31 cellular contexts compared by ENCODE assay signal in the genomic region with DNA sequence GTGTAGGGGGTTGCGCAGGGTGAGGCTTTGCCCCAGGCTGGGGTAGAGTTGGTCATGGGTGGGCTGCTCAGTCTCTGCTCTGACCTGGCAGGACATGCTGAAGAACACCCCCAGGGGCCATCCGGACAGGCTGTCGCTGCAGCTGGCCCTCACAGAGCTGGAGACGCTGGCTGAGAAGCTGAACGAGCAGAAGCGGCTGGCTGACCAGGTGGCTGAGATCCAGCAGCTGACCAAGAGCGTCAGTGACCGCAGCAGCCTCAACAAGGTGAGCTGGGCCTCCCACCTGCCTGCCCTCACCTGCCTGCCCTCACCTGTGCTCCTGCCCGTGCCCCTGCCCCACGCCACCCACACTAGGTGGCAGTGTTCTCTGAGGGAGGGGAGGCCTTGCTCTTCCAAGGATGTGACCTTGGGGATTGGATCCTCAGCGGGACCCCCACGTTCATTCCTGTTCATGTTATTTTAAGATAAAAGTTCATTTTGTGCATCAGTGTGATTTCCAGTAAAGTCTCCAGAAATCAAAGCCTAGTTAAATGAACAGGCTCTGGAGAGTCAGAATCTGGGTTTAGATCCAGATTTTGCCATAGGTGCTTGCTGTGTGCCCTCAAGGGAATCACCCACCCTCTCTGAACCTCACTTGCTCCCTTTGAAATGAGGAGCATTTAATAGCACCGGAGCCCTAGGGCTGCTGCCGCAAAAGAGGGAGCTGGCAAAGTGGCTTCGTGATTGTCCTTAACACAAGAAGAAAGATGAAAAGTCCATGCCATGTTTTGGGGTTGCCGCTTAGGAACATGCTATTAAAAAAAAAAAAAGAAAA.
DNase-seq lines count a peak whose midpoint lies in the region; ATAC-seq and TF ChIP-seq lines count a peak whose summit lies in the region.
"Had no signal": no experiment of that assay in that cellular context is flagged by ENCODE, and none has a peak within 500 bp of the region (broad histone marks: within the 10 kb centered on the region; RNA-seq: fewer than 3 reads in every experiment).

No MANE protein-coding gene starts in this region.

- no peak overlapping the region for H3K14ac ChIP-seq in neuronal stem cell (ENCODE audit: low read length)

- no CpG with 5 or more reads among the region's 16 CpGs for WGBS in neuronal stem cell (ENCODE audit: extremely low coverage in 2 of 2, insufficient read length in 2 of 2, insufficient replicate concordance in 1 of 2), 2 donors
- WGBS in ovary, 3 donors, result 56 to 70% (median 66%) methylated on average over 16 of the region's 16 CpGs
- 80 to 91% methylated on average over 8 to 14 of the region's 16 CpGs for WGBS in thyroid gland, 2 donors

- H3K36me3 ChIP-seq in HEK293 (ENCODE audit: control insufficient read depth in 2 of 2, insufficient read depth in 1 of 2, low read length in 2 of 2), result peaks cover 0 to 42% of the 10 kb centered on the region in 2 experiments; a peak in 1 of 3 replicates
- peaks cover 30% of the 10 kb centered on the region for H3K36me3 ChIP-seq in WERI-Rb-1
- peaks cover 18 to 92% of the 10 kb centered on the region in 2 donors for H3K36me3 ChIP-seq in neuronal stem cell (replicated peaks in 1 of 2; ENCODE audit: control insufficient read depth in 2 of 2, insufficient read depth in 2 of 2, low read length in 2 of 2)
- H3K36me3 ChIP-seq in ovary, result no peaks in the 10 kb centered on the region
- peaks cover 28 to 52% of the 10 kb centered on the region in 2 donors for H3K36me3 ChIP-seq in thyroid gland

- H3K4me3 ChIP-seq in HEK293 (ENCODE audit: low read depth, low read length) (no peak overlapping the region), WERI-Rb-1 (ENCODE audit: low read depth, low read length) (no peak overlapping the region), neuronal stem cell (ENCODE audit: low read length in 2 of 2) (no peak overlapping the region), ovary (no peak overlapping the region), thyroid gland (replicated peaks in 1 of 3) (no peak overlapping the region)
- H3K4me3 ChIP-seq: left ventricle myocardium inferior, testis, vagina had no signal

- H3K18ac ChIP-seq in neuronal stem cell (ENCODE audit: low read length), result no peak overlapping the region

- DNase-seq in NCI-H2171 treated with DMSO at 0.1 percent for 48 hours (lab: John Stamatoyannopoulos, UW) (peak; percentile 10), NCI-H2171 (lab: John Stamatoyannopoulos, UW) (no peak), WERI-Rb-1 (no peak), neuronal stem cell (ENCODE audit: low spot score) (no peak), ovary (no peak), thyroid gland (no peak)
- DNase-seq: activated CD4-positive, alpha-beta T cell treated with anti-CD3 and anti-CD28 coated beads for 48 hours; activated effector memory CD4-positive, alpha-beta T cell treated with Interleukin-2 at 50 U/mL for 16 hours; activated naive CD8-positive, alpha-beta T cell treated with anti-CD3 and anti-CD28 coated beads for 36 hours; activated T-cell treated with anti-CD3 and anti-CD28 coated beads, Interleukin-2, amount 50 U/mL, for 1 hour; anterior cingulate cortex; Calu3; CD4-positive, CD25-positive, alpha-beta regulatory T cell; effector CD8-positive, alpha-beta T cell; HCEC 1CT; Kasumi-1; left ventricle myocardium inferior; mesendoderm; MV-4-11; NCI-H1694 treated with DMSO at 0.1 percent for 48 hours; NCI-H510A treated with DMSO at 0.1 percent for 48 hours; NK-92 treated with Interleukin-12 subunit alpha and Interleukin-12 subunit beta, amount 100 ng/mL, for 24 hours; Right ventricle myocardium superior; stimulated activated CD4-positive, alpha-beta T cell treated with anti-CD3 and anti-CD28 coated beads, Interleukin-1b, Interleukin-23, amount 100 ng/mL, for 48 hours; stimulated activated CD8-positive, alpha-beta memory T cell treated with anti-CD3 and anti-CD28 coated beads, Interleukin-4, amount 100 ng/mL, for 48 hours; testis had no signal

- no peak overlapping the region for H3K4ac ChIP-seq in neuronal stem cell (ENCODE audit: low read length)

- no peak for ATAC-seq in GM18907 (IDR thresholded peaks at IDR 0.05; ENCODE audit: unreplicated experiment)
- ATAC-seq: right cardiac atrium had no signal

- H4K91ac ChIP-seq in neuronal stem cell (ENCODE audit: low read depth, low read length, poor library complexity), result no peak overlapping the region

- TF ChIP-seq EP300 in ovary (IDR thresholded peaks at IDR 0.05), result no peak

- H3K79me1 ChIP-seq in neuronal stem cell (ENCODE audit: low read depth, low read length), result no peaks in the 10 kb centered on the region

- CTCF ChIA-PET in HEK293 (lab: Yijun Ruan, JAX), result interaction anchor here (0.7 to 1.2 kb wide), 5 partner anchors 21 to 125 kb away, joined by 3 to 5 read pairs (median 3); no protein-coding TSS in a partner anchor

- H3K9me3 ChIP-seq in HEK293 (ENCODE audit: control insufficient read depth, insufficient read depth, low read depth, low read length) (no peaks in the 10 kb centered on the region), WERI-Rb-1 (ENCODE audit: severe bottlenecking) (no peaks in the 10 kb centered on the region), neuronal stem cell (replicated peaks in 1 of 2; ENCODE audit: control insufficient read depth in 2 of 2, insufficient read depth in 1 of 2, low read depth in 1 of 2, low read length in 2 of 2) (no peaks in the 10 kb centered on the region), ovary (no peaks in the 10 kb centered on the region), thyroid gland (no peaks in the 10 kb centered on the region)
- H3K9me3 ChIP-seq: left ventricle myocardium inferior, testis, vagina had no signal

- H3K23ac ChIP-seq in neuronal stem cell (ENCODE audit: low read depth, low read length, poor library complexity), result peak overlapping the region; percentile 25

- H2AFZ ChIP-seq in neuronal stem cell (ENCODE audit: low read length), result no peak overlapping the region
- H2AFZ ChIP-seq: parathyroid adenoma had no signal

- POLR2A ChIA-PET in HEK293 (lab: Yijun Ruan, JAX), result no interaction called here

- peak overlapping the region; percentile 36 for H3K9ac ChIP-seq in neuronal stem cell (ENCODE audit: low read depth, low read length, poor library complexity)
- H3K9ac ChIP-seq: parathyroid adenoma had no signal

- no peak overlapping the region for H2BK5ac ChIP-seq in neuronal stem cell (ENCODE audit: low read length)

- H2AK5ac ChIP-seq in neuronal stem cell (ENCODE audit: low read depth, low read length), result no peak overlapping the region

- TF ChIP-seq POLR2A in ovary (IDR thresholded peaks at IDR 0.05) (no peak), thyroid gland (IDR thresholded peaks at IDR 0.05) (no peak)

- no peak overlapping the region for H2BK12ac ChIP-seq in neuronal stem cell (ENCODE audit: low read length)

- H3K4me2 ChIP-seq in neuronal stem cell (ENCODE audit: insufficient read depth, low read length, poor library complexity, severe bottlenecking), result no peak overlapping the region

- peak; percentile 26; the same call in 1 of the 2 replicates for TF ChIP-seq CTCF in HEK293 (tag by site-specific recombination; IDR thresholded peaks at IDR 0.05)
- TF ChIP-seq CTCF in WERI-Rb-1 (IDR thresholded peaks at IDR 0.05; ENCODE audit: low read depth, low read length), result peak; percentile 11; the same call in 1 of the 2 replicates
- TF ChIP-seq CTCF in ovary (IDR thresholded peaks at IDR 0.05), result no peak
- TF ChIP-seq CTCF in thyroid gland (IDR thresholded peaks at IDR 0.05), result no peak

- no peak overlapping the region for H3K27ac ChIP-seq in HEK293 (ENCODE audit: extremely low read depth, low read depth, low read length)
- H3K27ac ChIP-seq in WERI-Rb-1, result no peak overlapping the region
- no peak overlapping the region for H3K27ac ChIP-seq in neuronal stem cell (replicated peaks; ENCODE audit: low read length)
- H3K27ac ChIP-seq in ovary, result no peak overlapping the region
- no peak overlapping the region for H3K27ac ChIP-seq in thyroid gland
- H3K27ac ChIP-seq: parathyroid adenoma, testis, vagina had no signal

- H4K8ac ChIP-seq in neuronal stem cell (ENCODE audit: low read depth, low read length), result no peak overlapping the region

- intact Hi-C loops in ovary (cut with DNase I), result no loop called here
- intact Hi-C loops in thyroid gland (cut with DNase I), result no loop called here

- H3K4me1 ChIP-seq in HEK293 (ENCODE audit: control insufficient read depth, insufficient read depth, low read length) (no peaks in the 10 kb centered on the region), neuronal stem cell (ENCODE audit: control insufficient read depth in 2 of 2, insufficient read depth in 1 of 2, low read depth in 1 of 2, low read length in 2 of 2) (no peaks in the 10 kb centered on the region), ovary (ENCODE audit: insufficient read depth) (no peaks in the 10 kb centered on the region), thyroid gland (no peaks in the 10 kb centered on the region)
- H3K4me1 ChIP-seq: parathyroid adenoma, testis had no signal

- H2BK15ac ChIP-seq in neuronal stem cell (ENCODE audit: low read length), result no peak overlapping the region

- H2BK120ac ChIP-seq in neuronal stem cell (ENCODE audit: low read depth, low read length), result no peak overlapping the region

- H3K27me3 ChIP-seq in WERI-Rb-1 (ENCODE audit: insufficient read depth, low read depth, severe bottlenecking) (no peaks in the 10 kb centered on the region), neuronal stem cell (ENCODE audit: control insufficient read depth in 3 of 3, insufficient read depth in 3 of 3, low read depth in 1 of 3, low read length in 3 of 3) (no peaks in the 10 kb centered on the region), ovary (no peaks in the 10 kb centered on the region), thyroid gland (no peaks in the 10 kb centered on the region)
- H3K27me3 ChIP-seq: testis, vagina had no signal

TF ChIP-seq in HEK293, 187 proteins besides CTCF, POLR2A, EP300 and RAD21 (continues in another document):
- TF ChIP-seq ZNF843 (tag by site-specific recombination; IDR thresholded peaks at IDR 0.05), result no peak
- TF ChIP-seq ZNF768 (tag by site-specific recombination; IDR thresholded peaks at IDR 0.05), result 0 out of 2 replicates have a peak, but pooled peaks have one; percentile 49

Comparison
In these comparisons a context has a peak if more than half of its experiments do, and no peak if none do; other contexts are left out.
1. CTCF ChIP-seq: peak in HEK293 (single experiment) and WERI-Rb-1 (single experiment); none in ovary (0 of 3) and thyroid gland (0 of 6).